21 cellular contexts compared by ENCODE assay signal in the genomic region with DNA sequence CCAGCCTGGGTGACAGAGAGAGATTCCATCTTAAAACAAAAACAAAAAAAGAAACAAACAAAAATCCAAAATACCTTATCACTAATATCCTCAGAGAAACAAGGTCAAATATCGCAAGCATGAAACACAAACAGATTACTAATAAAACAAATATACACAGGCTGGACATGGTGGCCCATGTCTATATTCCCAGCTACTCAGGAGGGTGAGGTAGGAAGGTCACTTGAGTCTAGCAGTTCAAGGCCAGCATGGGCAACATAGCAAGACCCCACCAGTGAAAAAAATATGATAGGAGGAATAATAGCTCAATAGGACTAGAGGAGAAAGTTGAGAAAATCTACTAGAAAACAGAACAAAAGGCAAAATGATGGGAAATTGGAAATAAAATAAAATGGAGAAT. TPM values are rescaled to one million over a fixed set of nuclear protein-coding genes. Genes with fewer than 3 reads are reported as not detected.
DNase-seq lines count a peak whose midpoint lies in the region; ATAC-seq and TF ChIP-seq lines count a peak whose summit lies in the region.
"Had no signal": no experiment of that assay in that cellular context is flagged by ENCODE, and none has a peak within 500 bp of the region (broad histone marks: within the 10 kb centered on the region; RNA-seq: fewer than 3 reads in every experiment).

No MANE protein-coding gene starts in this region.

- no peaks in the 10 kb centered on the region for H3K9me3 Mint-ChIP-seq in activated naive CD4-positive, alpha-beta T cell treated with anti-CD3 and anti-CD28 coated beads, Interleukin-2, amount 10 ng/mL, durations not matched to agents 7 days and 5 days
- H3K9me3 Mint-ChIP-seq in activated naive CD4-positive, alpha-beta T cell treated with anti-CD3 and anti-CD28 coated beads, Interleukin-2, amount 50 U/mL, for 72 hours = no peaks in the 10 kb centered on the region
- H3K9me3 Mint-ChIP-seq: CD8-positive, alpha-beta T cell; GM23338; H9 had no signal

- CTCF ChIA-PET in activated naive CD4-positive, alpha-beta T cell treated with anti-CD3 and anti-CD28 coated beads, Interleukin-2, amount 10 ng/mL, durations not matched to agents 7 days and 5 days (lab: Charles Lee) = interaction anchor here (1.0 to 1.7 kb wide), 3 partner anchors 9 to 28 kb away, joined by 3 to 6 read pairs (median 5); no protein-coding TSS in a partner anchor

- TF ChIP-seq CTCF in C4-2B (conservative IDR thresholded peaks at IDR 0.05) (no peak), VCaP (conservative IDR thresholded peaks at IDR 0.05) (no peak)

- no peak for ATAC-seq in activated naive CD4-positive, alpha-beta T cell treated with anti-CD3 and anti-CD28 coated beads, Interleukin-2, amount 50 U/mL, for 72 hours
- ATAC-seq: CD8-positive, alpha-beta T cell; GM23338; HCT116 had no signal

- H3K27me3 Mint-ChIP-seq in activated naive CD4-positive, alpha-beta T cell treated with anti-CD3 and anti-CD28 coated beads, Interleukin-2, amount 10 ng/mL, durations not matched to agents 7 days and 5 days = peaks cover 48% of the 10 kb centered on the region

- no peaks in the 10 kb centered on the region for H3K4me1 Mint-ChIP-seq in activated naive CD4-positive, alpha-beta T cell treated with anti-CD3 and anti-CD28 coated beads, Interleukin-2, amount 10 ng/mL, durations not matched to agents 7 days and 5 days
- H3K4me1 Mint-ChIP-seq: CD4-positive, CD25-positive, alpha-beta regulatory T cell; H9 had no signal

- no peaks in the 10 kb centered on the region for H3K36me3 Mint-ChIP-seq in activated naive CD4-positive, alpha-beta T cell treated with anti-CD3 and anti-CD28 coated beads, Interleukin-2, amount 10 ng/mL, durations not matched to agents 7 days and 5 days
- H3K36me3 Mint-ChIP-seq in activated naive CD4-positive, alpha-beta T cell treated with anti-CD3 and anti-CD28 coated beads, Interleukin-2, amount 50 U/mL, for 72 hours = no peaks in the 10 kb centered on the region
- H3K36me3 Mint-ChIP-seq: CD4-positive, CD25-positive, alpha-beta regulatory T cell; CD8-positive, alpha-beta T cell had no signal

- H3K4me3 Mint-ChIP-seq in activated naive CD4-positive, alpha-beta T cell treated with anti-CD3 and anti-CD28 coated beads, Interleukin-2, amount 10 ng/mL, durations not matched to agents 7 days and 5 days = no peak overlapping the region
- H3K4me3 Mint-ChIP-seq: CD4-positive, CD25-positive, alpha-beta regulatory T cell; CD8-positive, alpha-beta T cell; GM23338; H9 had no signal

- H3K27ac Mint-ChIP-seq in activated naive CD4-positive, alpha-beta T cell treated with anti-CD3 and anti-CD28 coated beads, Interleukin-2, amount 10 ng/mL, durations not matched to agents 7 days and 5 days = peak overlapping the region; percentile 19
- H3K27ac Mint-ChIP-seq in activated naive CD4-positive, alpha-beta T cell treated with anti-CD3 and anti-CD28 coated beads, Interleukin-2, amount 50 U/mL, for 72 hours = no peak overlapping the region
- H3K27ac Mint-ChIP-seq: CD4-positive, CD25-positive, alpha-beta regulatory T cell; CD8-positive, alpha-beta T cell; GM23338; H9 had no signal

- no peak for DNase-seq in activated naive CD4-positive, alpha-beta T cell treated with anti-CD3 and anti-CD28 coated beads, Interleukin-2, amount 10 ng/mL, durations not matched to agents 7 days and 5 days
- DNase-seq in activated naive CD4-positive, alpha-beta T cell treated with anti-CD3 and anti-CD28 coated beads, Interleukin-2, amount 50 U/mL, for 72 hours (ENCODE audit: low spot score in 2 of 2) = no peak
- DNase-seq in HuH-7 (ENCODE audit: low spot score) = no peak
- no peak for DNase-seq in central memory CD4-positive, alpha-beta T cell
- DNase-seq: C1 segment of cervical spinal cord; Caco-2; CD4-positive, CD25-positive, alpha-beta regulatory T cell; CD8-positive, alpha-beta T cell; DMS153; DMS79 treated with DMSO at 0.1 percent for 48 hours; GF-D8; H9 had no signal

- H3K27ac ChIP-seq in C4-2B = peak overlapping the region; percentile 22
- peak overlapping the region; percentile 73 for H3K27ac ChIP-seq in VCaP

RNA-seq across cellular contexts. Expression of a gene that starts 6.9 kb away (rescaled TPM):
- not detected for total RNA-seq in activated naive CD4-positive, alpha-beta T cell treated with anti-CD3 and anti-CD28 coated beads, Interleukin-2, amount 50 U/mL, for 72 hours
- total RNA-seq: A172; Caco-2; CD4-positive, CD25-positive, alpha-beta regulatory T cell; CD8-positive, alpha-beta T cell; Daoy; G401; H4; H9 had no signal

RNA-seq across cellular contexts. Expression of a gene that starts 29.5 kb away (rescaled TPM):
- total RNA-seq in activated naive CD4-positive, alpha-beta T cell treated with anti-CD3 and anti-CD28 coated beads, Interleukin-2, amount 50 U/mL, for 72 hours = under 1 TPM in 1 of 2 donors, not detected in 1; 0.19 TPM
- total RNA-seq: A172; A673; CD4-positive, CD25-positive, alpha-beta regulatory T cell; CD8-positive, alpha-beta T cell; G401; H4 had no signal

RNA-seq across cellular contexts. Expression of a gene that starts 55.6 kb away (rescaled TPM):
- 1 to 10 TPM; 1.5 to 3.2 TPM for total RNA-seq in activated naive CD4-positive, alpha-beta T cell treated with anti-CD3 and anti-CD28 coated beads, Interleukin-2, amount 50 U/mL, for 72 hours
- total RNA-seq: A172; CD4-positive, CD25-positive, alpha-beta regulatory T cell; Daoy; G401; H4 had no signal
